ENCODE assay signal across 12 cellular contexts in genomic region chr14:91380116-91380515, GRCh38. TPM values are rescaled to one million over a fixed set of nuclear protein-coding genes. Genes with fewer than 3 reads are reported as not detected.
DNase-seq lines count a peak whose midpoint lies in the region; ATAC-seq lines count a peak whose summit lies in the region.
"Had no signal": no experiment of that assay in that cellular context is flagged by ENCODE, and none has a peak within 500 bp of the region (broad histone marks: within the 10 kb centered on the region; RNA-seq: fewer than 3 reads in every experiment).

No MANE protein-coding gene starts in this region.

- no peak for ATAC-seq in T-cell (replicated peaks in 1 of 4)
- no peak for ATAC-seq in HG03378 (IDR thresholded peaks at IDR 0.05; ENCODE audit: unreplicated experiment)
- no peak for ATAC-seq in GM18909 (IDR thresholded peaks at IDR 0.05; ENCODE audit: poor library complexity, unreplicated experiment)
- ATAC-seq: activated CD4-positive, CD25-positive, alpha-beta regulatory T cell treated with anti-CD3 and anti-CD28 coated beads, Interleukin-2, amount 50 U/mL, for 24 hours had no signal

- POLR2A ChIA-PET in T-cell (lab: Charles Lee), result interaction anchor here in 1 of 2 donors (0.6 kb wide), 1 partner anchor 400 kb away, joined by 3 read pairs; no protein-coding TSS in a partner anchor

- no peak for DNase-seq in activated naive CD8-positive, alpha-beta T cell treated with anti-CD3 and anti-CD28 coated beads for 36 hours
- DNase-seq in T-cell (no peak), medulla oblongata (ENCODE audit: extremely low spot score) (peak; percentile 64), superior temporal gyrus (ENCODE audit: extremely low spot score) (peak; percentile 40), cardiac septum (ENCODE audit: low spot score) (no peak)
- DNase-seq: right lobe of liver, SHP77 treated with DMSO at 0.1 percent for 48 hours had no signal

- H3K27ac Mint-ChIP-seq in activated naive CD8-positive, alpha-beta T cell, result peak overlapping the region; percentile 87
- H3K27ac Mint-ChIP-seq in activated naive CD8-positive, alpha-beta T cell treated with anti-CD3 and anti-CD28 coated beads for 36 hours, result no peak overlapping the region
- peak overlapping the region; percentile 79 to 85 for H3K27ac Mint-ChIP-seq in T-cell

- no peaks in the 10 kb centered on the region for H3K27me3 Mint-ChIP-seq in activated naive CD8-positive, alpha-beta T cell
- no peaks in the 10 kb centered on the region for H3K27me3 Mint-ChIP-seq in activated naive CD8-positive, alpha-beta T cell treated with anti-CD3 and anti-CD28 coated beads for 36 hours
- H3K27me3 Mint-ChIP-seq in T-cell, result no peaks in the 10 kb centered on the region

- peaks cover 6% of the 10 kb centered on the region for H3K36me3 Mint-ChIP-seq in activated naive CD8-positive, alpha-beta T cell
- H3K36me3 Mint-ChIP-seq in activated naive CD8-positive, alpha-beta T cell treated with anti-CD3 and anti-CD28 coated beads for 36 hours, result peaks cover 57% of the 10 kb centered on the region
- peaks cover 15% of the 10 kb centered on the region for H3K36me3 Mint-ChIP-seq in T-cell

- CTCF ChIA-PET in T-cell (lab: Charles Lee), result no interaction called here

- H3K4me1 Mint-ChIP-seq in activated naive CD8-positive, alpha-beta T cell (ENCODE audit: low read depth), result peaks cover 95% of the 10 kb centered on the region
- H3K4me1 Mint-ChIP-seq in activated naive CD8-positive, alpha-beta T cell treated with anti-CD3 and anti-CD28 coated beads for 36 hours, result peaks cover 95% of the 10 kb centered on the region
- H3K4me1 Mint-ChIP-seq in T-cell, result peaks cover 98 to 100% (median 99%) of the 10 kb centered on the region in 3 donors

- no peak overlapping the region for H3K4me3 Mint-ChIP-seq in activated naive CD8-positive, alpha-beta T cell
- no peak overlapping the region for H3K4me3 Mint-ChIP-seq in activated naive CD8-positive, alpha-beta T cell treated with anti-CD3 and anti-CD28 coated beads for 36 hours
- H3K4me3 Mint-ChIP-seq in T-cell, result peak overlapping the region in 2 of 3 donors; percentile 10 to 64
- H3K4me3 Mint-ChIP-seq: neural progenitor cell had no signal

- no peaks in the 10 kb centered on the region for H3K9me3 Mint-ChIP-seq in activated naive CD8-positive, alpha-beta T cell (ENCODE audit: low read depth)
- H3K9me3 Mint-ChIP-seq in activated naive CD8-positive, alpha-beta T cell treated with anti-CD3 and anti-CD28 coated beads for 36 hours, result no peaks in the 10 kb centered on the region
- H3K9me3 Mint-ChIP-seq in T-cell, result no peaks in the 10 kb centered on the region
- H3K9me3 Mint-ChIP-seq: neural progenitor cell had no signal

- intact Hi-C loops in cardiac septum (cut with DNase I), result no loop called here

RNA-seq across cellular contexts. Expression of gene CCDC88C, which starts 37.5 kb away (rescaled TPM):
- 10 to 100 TPM; 55.1 to 56.7 TPM for total RNA-seq in activated naive CD8-positive, alpha-beta T cell treated with anti-CD3 and anti-CD28 coated beads for 36 hours
- 100 to 1,000 TPM; 260 to 368 (median 275) TPM for total RNA-seq in T-cell
- total RNA-seq in cardiac septum, result 2.6 TPM

Comparison
In these comparisons a context has a peak if more than half of its experiments do, and no peak if none do; other contexts are left out.
1. H3K4me3 Mint-ChIP-seq: peak in T-cell (2 of 3); none in activated naive CD8-positive, alpha-beta T cell (single experiment) and activated naive CD8-positive, alpha-beta T cell treated with anti-CD3 and anti-CD28 coated beads for 36 hours (single experiment).
2. DNase-seq: peak in medulla oblongata (single experiment) and superior temporal gyrus (single experiment); none in activated naive CD8-positive, alpha-beta T cell treated with anti-CD3 and anti-CD28 coated beads for 36 hours (single experiment), T-cell (0 of 34) and cardiac septum (single experiment).
3. RNA of gene CCDC88C, which starts 37.5 kb away (total RNA-seq): 260 to 368 TPM in T-cell and 55.1 to 56.7 TPM in activated naive CD8-positive, alpha-beta T cell treated with anti-CD3 and anti-CD28 coated beads for 36 hours; 2.6 TPM in cardiac septum (single experiment); every median in the first group is over 10 times any median in the second.